10 cellular contexts compared by ENCODE assay signal in the genomic region with DNA sequence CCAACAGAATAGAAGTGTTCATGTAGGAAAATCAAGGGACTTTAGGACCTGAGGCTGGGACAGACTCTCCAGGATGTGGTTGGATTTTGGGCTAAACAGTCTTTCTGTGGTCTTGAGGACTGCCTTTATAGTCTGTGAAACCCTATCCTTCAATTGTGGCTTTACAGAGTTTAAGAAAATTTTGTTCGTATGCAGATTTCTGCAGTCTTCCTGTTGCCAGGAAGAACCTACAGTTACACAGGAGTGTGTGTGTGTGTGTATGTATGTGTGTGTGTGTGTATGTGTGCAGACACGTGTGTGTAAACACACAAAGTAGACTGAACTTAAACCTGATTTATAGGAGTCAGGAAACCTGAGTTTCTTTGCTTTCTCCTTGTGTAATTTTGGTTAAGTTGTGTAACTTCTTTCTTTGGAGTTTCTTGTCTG. TPM values are rescaled to one million over a fixed set of nuclear protein-coding genes. Genes with fewer than 3 reads are reported as not detected.
A peak's percentile ranks its signal among the peaks of the same experiment; 100 is the strongest.
DNase-seq lines count a peak whose midpoint lies in the region; ATAC-seq, FAIRE-seq and TF ChIP-seq lines count a peak whose summit lies in the region.
"Had no signal": no experiment of that assay in that cellular context is flagged by ENCODE, and none has a peak within 500 bp of the region (broad histone marks: within the 10 kb centered on the region; RNA-seq: fewer than 3 reads in every experiment).

No MANE protein-coding gene starts in this region.

- H3K36me3 ChIP-seq in kidney (ENCODE audit: control insufficient read depth in 1 of 2, insufficient read depth in 2 of 2, low read length in 2 of 2): no peaks in the 10 kb centered on the region

- H3K27ac Mint-ChIP-seq in activated CD8-positive, alpha-beta memory T cell treated with anti-CD3 and anti-CD28 coated beads, Interleukin-2, amount 10 ng/mL, durations not matched to agents 7 days and 5 days: peak overlapping the region; percentile 74
- peak overlapping the region; percentile 74 for H3K27ac Mint-ChIP-seq in central memory CD8-positive, alpha-beta T cell (ENCODE audit: low read depth)
- peak overlapping the region; percentile 31 for H3K27ac Mint-ChIP-seq in stimulated activated naive B cell treated with anti-CD40 and anti-IgM and Interleukin-4, amounts not matched to agents 10 μg/mL and 1 μg/mL and 100 μg/mL, for 72 hours

- no peak overlapping the region for H3K4me3 ChIP-seq in kidney (ENCODE audit: low read length in 2 of 2)

- H3K9me3 Mint-ChIP-seq in activated CD8-positive, alpha-beta memory T cell treated with anti-CD3 and anti-CD28 coated beads, Interleukin-2, amount 10 ng/mL, durations not matched to agents 7 days and 5 days (ENCODE audit: low read depth): no peaks in the 10 kb centered on the region
- no peaks in the 10 kb centered on the region for H3K9me3 Mint-ChIP-seq in central memory CD8-positive, alpha-beta T cell
- peaks cover 4 to 6% of the 10 kb centered on the region in 2 donors for H3K9me3 Mint-ChIP-seq in stimulated activated naive B cell treated with anti-CD40 and anti-IgM and Interleukin-4, amounts not matched to agents 10 μg/mL and 1 μg/mL and 100 μg/mL, for 72 hours
- H3K9me3 Mint-ChIP-seq: IgD-negative memory B cell, naive B cell had no signal

- no peak overlapping the region for H3K9ac ChIP-seq in kidney (ENCODE audit: low read length in 2 of 2)

- no peak for FAIRE-seq in kidney (lab: Jason Lieb, UNC)

- ATAC-seq in activated CD8-positive, alpha-beta memory T cell treated with anti-CD3 and anti-CD28 coated beads, Interleukin-2, amount 10 ng/mL, durations not matched to agents 7 days and 5 days: peak; percentile 32
- peak; percentile 67 for ATAC-seq in central memory CD8-positive, alpha-beta T cell (replicated peaks; ENCODE audit: extremely low read depth, poor library complexity, severe bottlenecking)
- ATAC-seq in stimulated activated naive B cell treated with anti-CD40 and anti-IgM and Interleukin-4, amounts not matched to agents 10 μg/mL and 1 μg/mL and 100 μg/mL, for 72 hours (replicated peaks): peak in 1 of 2 donors; percentile 23
- no peak for ATAC-seq in GM21723 (IDR thresholded peaks at IDR 0.05; ENCODE audit: unreplicated experiment)

- H3K9me3 ChIP-seq in kidney (ENCODE audit: control insufficient read depth in 1 of 2, low read length in 2 of 2): no peaks in the 10 kb centered on the region

- peaks cover 16% of the 10 kb centered on the region for H3K36me3 Mint-ChIP-seq in activated CD8-positive, alpha-beta memory T cell treated with anti-CD3 and anti-CD28 coated beads, Interleukin-2, amount 10 ng/mL, durations not matched to agents 7 days and 5 days
- peaks cover 11% of the 10 kb centered on the region for H3K36me3 Mint-ChIP-seq in central memory CD8-positive, alpha-beta T cell (ENCODE audit: insufficient read depth)
- H3K36me3 Mint-ChIP-seq in stimulated activated naive B cell treated with anti-CD40 and anti-IgM and Interleukin-4, amounts not matched to agents 10 μg/mL and 1 μg/mL and 100 μg/mL, for 72 hours: peaks cover 10 to 15% of the 10 kb centered on the region in 2 donors
- H3K36me3 Mint-ChIP-seq: IgD-negative memory B cell, naive B cell had no signal

- H3K4me3 Mint-ChIP-seq in activated CD8-positive, alpha-beta memory T cell treated with anti-CD3 and anti-CD28 coated beads, Interleukin-2, amount 10 ng/mL, durations not matched to agents 7 days and 5 days: peak overlapping the region; percentile 24
- H3K4me3 Mint-ChIP-seq in central memory CD8-positive, alpha-beta T cell: peak overlapping the region; percentile 64
- no peak overlapping the region for H3K4me3 Mint-ChIP-seq in stimulated activated naive B cell treated with anti-CD40 and anti-IgM and Interleukin-4, amounts not matched to agents 10 μg/mL and 1 μg/mL and 100 μg/mL, for 72 hours
- H3K4me3 Mint-ChIP-seq: IgD-negative memory B cell, naive B cell had no signal

- H3K27me3 Mint-ChIP-seq in activated CD8-positive, alpha-beta memory T cell treated with anti-CD3 and anti-CD28 coated beads, Interleukin-2, amount 10 ng/mL, durations not matched to agents 7 days and 5 days: no peaks in the 10 kb centered on the region
- no peaks in the 10 kb centered on the region for H3K27me3 Mint-ChIP-seq in central memory CD8-positive, alpha-beta T cell
- no peaks in the 10 kb centered on the region for H3K27me3 Mint-ChIP-seq in stimulated activated naive B cell treated with anti-CD40 and anti-IgM and Interleukin-4, amounts not matched to agents 10 μg/mL and 1 μg/mL and 100 μg/mL, for 72 hours
- H3K27me3 Mint-ChIP-seq: IgD-negative memory B cell, naive B cell had no signal

- H3K4me1 Mint-ChIP-seq in activated CD8-positive, alpha-beta memory T cell treated with anti-CD3 and anti-CD28 coated beads, Interleukin-2, amount 10 ng/mL, durations not matched to agents 7 days and 5 days: peaks cover 77% of the 10 kb centered on the region
- peaks cover 77% of the 10 kb centered on the region for H3K4me1 Mint-ChIP-seq in central memory CD8-positive, alpha-beta T cell
- H3K4me1 Mint-ChIP-seq in stimulated activated naive B cell treated with anti-CD40 and anti-IgM and Interleukin-4, amounts not matched to agents 10 μg/mL and 1 μg/mL and 100 μg/mL, for 72 hours: peaks cover 35 to 73% of the 10 kb centered on the region in 2 donors

- H3K4me1 ChIP-seq in kidney (ENCODE audit: control insufficient read depth in 1 of 2, insufficient read depth in 1 of 2, low read depth in 1 of 2, low read length in 2 of 2): peaks cover under 1 to 17% of the 10 kb centered on the region in 2 donors

- no peak for TF ChIP-seq CTCF in kidney (IDR thresholded peaks at IDR 0.05; ENCODE audit: borderline replicate concordance, extremely low read depth, insufficient read depth)

- CTCF ChIA-PET in activated CD8-positive, alpha-beta memory T cell treated with anti-CD3 and anti-CD28 coated beads, Interleukin-2, amount 10 ng/mL, durations not matched to agents 7 days and 5 days (lab: Charles Lee): interaction anchor here (1.2 to 1.7 kb wide), 2 partner anchors 11 to 21 kb away, joined by 3 read pairs; no protein-coding TSS in a partner anchor

- no peak overlapping the region for H3K27ac ChIP-seq in kidney (ENCODE audit: low read depth in 2 of 2, low read length in 2 of 2)

- no peak for DNase-seq in activated CD8-positive, alpha-beta memory T cell treated with anti-CD3 and anti-CD28 coated beads, Interleukin-2, amount 10 ng/mL, durations not matched to agents 7 days and 5 days
- DNase-seq in activated CD8-positive, alpha-beta memory T cell treated with anti-CD3 and anti-CD28 coated beads, Interleukin-2, amount 50 U/mL, for 4 hours: no peak
- DNase-seq in LHCN-M2 (ENCODE audit: low read depth) (peak; percentile 93), kidney (no peak), T-helper 9 cell (no peak)
- no peak for DNase-seq in central memory CD8-positive, alpha-beta T cell (ENCODE audit: low spot score in 2 of 2)
- no peak for DNase-seq in stimulated activated naive B cell treated with anti-CD40 and anti-IgM and Interleukin-4, amounts not matched to agents 10 μg/mL and 1 μg/mL and 100 μg/mL, for 72 hours
- DNase-seq: naive B cell had no signal

- intact Hi-C loops in kidney (cut with DNase I): no loop called here

RNA-seq across cellular contexts. Expression of a gene that starts 22.8 kb away (rescaled TPM):
- total RNA-seq in activated CD8-positive, alpha-beta memory T cell treated with anti-CD3 and anti-CD28 coated beads, Interleukin-2, amount 10 ng/mL, durations not matched to agents 7 days and 5 days: 10 to 100 TPM; 71.4 to 77.4 TPM
- total RNA-seq in LHCN-M2 (2014; rRNA removed) (66.8 and 73.0 TPM in 2 replicates), kidney (65.5 TPM)
- polyA plus RNA-seq in LHCN-M2 (2012): 18.7 TPM
- 17.3 TPM for polyA plus RNA-seq in kidney (ENCODE audit: insufficient read depth, low read depth, low replicate concordance)

Comparison
In these comparisons a context has a peak if more than half of its experiments do, and no peak if none do; other contexts are left out.
1. H3K4me3 Mint-ChIP-seq: peak in activated CD8-positive, alpha-beta memory T cell treated with anti-CD3 and anti-CD28 coated beads, Interleukin-2, amount 10 ng/mL, durations not matched to agents 7 days and 5 days (single experiment) and central memory CD8-positive, alpha-beta T cell (single experiment); none in stimulated activated naive B cell treated with anti-CD40 and anti-IgM and Interleukin-4, amounts not matched to agents 10 μg/mL and 1 μg/mL and 100 μg/mL, for 72 hours (0 of 2).
2. Peak in every context shown above with its lines, with median percentiles within 50 percentile points of each other: H3K27ac Mint-ChIP-seq.